In genomic region chr12:13114251-13115052, GRCh38 we compare ENCODE assay signal across 14 cellular contexts. TPM values are rescaled to one million over a fixed set of nuclear protein-coding genes. Genes with fewer than 3 reads are reported as not detected.
A peak's percentile ranks its signal among the peaks of the same experiment; 100 is the strongest.
DNase-seq lines count a peak whose midpoint lies in the region; ATAC-seq and TF ChIP-seq lines count a peak whose summit lies in the region.
"Had no signal": no experiment of that assay in that cellular context is flagged by ENCODE, and none has a peak within 500 bp of the region (broad histone marks: within the 10 kb centered on the region; RNA-seq: fewer than 3 reads in every experiment).

No MANE protein-coding gene starts in this region.

- H2AFZ ChIP-seq in neural cell (ENCODE audit: low read depth, low read length), result no peak overlapping the region

- BruUV-seq in Panc1 (replicated peaks; lab: Mats Ljungman, UMichigan), result no TSS peak

- no peak overlapping the region for H3K27ac ChIP-seq in BLaER1 treated with 17β-estradiol and CSF1 and Interleukin-3, amounts not matched to agents 10 nM and 100 nM
- H3K27ac ChIP-seq in Panc1 (ENCODE audit: low read length), result 0 out of 2 replicates have a peak overlapping the region, but pooled peaks have one; percentile 7
- no peak overlapping the region for H3K27ac ChIP-seq in neural cell (ENCODE audit: low read length)
- H3K27ac ChIP-seq: KMS-11 had no signal

- CTCF ChIA-PET in Panc1 (lab: Charles Lee), result no interaction called here

- DNase-seq in Panc1 (ENCODE audit: low read depth, low spot score) (no peak), epithelial cell of proximal tubule (ENCODE audit: low read depth) (no peak), NCI-H774 (lab: John Stamatoyannopoulos, UW) (no peak), DMS153 (lab: John Stamatoyannopoulos, UW) (no peak), DMS79 (lab: John Stamatoyannopoulos, UW) (no peak)
- no peak for DNase-seq in activated CD8-positive, alpha-beta memory T cell treated with anti-CD3 and anti-CD28 coated beads for 24 hours
- DNase-seq: erythroblast; NCI-H524 treated with DMSO at 0.1 percent for 48 hours; small intestine; stimulated activated naive CD8-positive, alpha-beta T cell treated with anti-CD3 and anti-CD28 coated beads, Interleukin-15, amount 100 ng/mL, for 72 hours had no signal

- peaks cover 0 to 44% (median 11%) of the 10 kb centered on the region in 10 experiments; a peak in 17 of 20 replicates for H3K4me1 ChIP-seq in BLaER1 treated with 17β-estradiol and CSF1 and Interleukin-3, amounts not matched to agents 10 nM and 100 nM
- no peaks in the 10 kb centered on the region for H3K4me1 ChIP-seq in Panc1 (ENCODE audit: control insufficient read depth, insufficient read depth, low read length)

- no peak for TF ChIP-seq CTCF in Panc1 (IDR thresholded peaks at IDR 0.05)
- TF ChIP-seq CTCF in epithelial cell of proximal tubule (conservative IDR thresholded peaks at IDR 0.05; ENCODE audit: low read depth, low read length), result no peak
- TF ChIP-seq CTCF in neural cell (IDR thresholded peaks at IDR 0.05; ENCODE audit: poor library complexity, severe bottlenecking), result no peak

- no peak overlapping the region for H3K9ac ChIP-seq in BLaER1 treated with 17β-estradiol and CSF1 and Interleukin-3, amounts not matched to agents 10 nM and 100 nM
- no peak overlapping the region for H3K9ac ChIP-seq in neural cell (ENCODE audit: low read length)
- H3K9ac ChIP-seq: KMS-11 had no signal

- TF ChIP-seq EP300 in neural cell (conservative IDR thresholded peaks at IDR 0.05; ENCODE audit: poor library complexity, severe bottlenecking), result no peak

- no peak overlapping the region for H3K4me3 ChIP-seq in BLaER1 treated with 17β-estradiol and CSF1 and Interleukin-3, amounts not matched to agents 10 nM and 100 nM
- no peak overlapping the region for H3K4me3 ChIP-seq in Panc1 (ENCODE audit: low read depth in 2 of 2, low read length in 2 of 2)
- peak overlapping the region; percentile 16 for H3K4me3 ChIP-seq in epithelial cell of proximal tubule (ENCODE audit: low read depth, low read length)
- H3K4me3 ChIP-seq in neural cell (ENCODE audit: low read length), result peak overlapping the region; percentile 35

- H4K20me1 ChIP-seq in BLaER1 treated with 17β-estradiol and CSF1 and Interleukin-3, amounts not matched to agents 10 nM and 100 nM, result no peaks in the 10 kb centered on the region
- H4K20me1 ChIP-seq in neural cell (ENCODE audit: insufficient read depth), result no peaks in the 10 kb centered on the region

- no peaks in the 10 kb centered on the region for H3K36me3 ChIP-seq in BLaER1 treated with 17β-estradiol and CSF1 and Interleukin-3, amounts not matched to agents 10 nM and 100 nM
- H3K36me3 ChIP-seq in Panc1 (ENCODE audit: control insufficient read depth, insufficient read depth, low read length) (no peaks in the 10 kb centered on the region), neural cell (ENCODE audit: insufficient read depth, low read length) (no peaks in the 10 kb centered on the region)

- intact Hi-C loops in Panc1 (cut with micrococcal nuclease; ENCODE audit: unreplicated experiment), result no loop called here

- no peaks in the 10 kb centered on the region for H3F3A ChIP-seq in neural cell (ENCODE audit: insufficient read depth, low read length, poor library complexity, severe bottlenecking)

- no peak for TF ChIP-seq RAD21 in neural cell (conservative IDR thresholded peaks at IDR 0.05)

- in situ Hi-C loops in Panc1 (cut with HindIII; ENCODE audit: low pct_unique_long_range_greater_than_20kb, low sequenced_read_pairs), result no loop called here

- no peak for ATAC-seq in Panc1
- ATAC-seq: left lobe of liver; stimulated activated naive CD8-positive, alpha-beta T cell treated with anti-CD3 and anti-CD28 coated beads, Interleukin-15, amount 100 ng/mL, for 72 hours had no signal

- H3K79me2 ChIP-seq in neural cell (replicated peaks; ENCODE audit: insufficient read depth, low read length), result no peaks in the 10 kb centered on the region

- H3K9me2 ChIP-seq in neural cell (ENCODE audit: insufficient read depth, low read length), result no peaks in the 10 kb centered on the region

- peaks cover 0 to 20% (median 8%) of the 10 kb centered on the region in 11 experiments; a peak in 16 of 22 replicates for H3K9me3 ChIP-seq in BLaER1 treated with 17β-estradiol and CSF1 and Interleukin-3, amounts not matched to agents 10 nM and 100 nM (replicated peaks in 1 of 11)
- H3K9me3 ChIP-seq in Panc1 (ENCODE audit: control insufficient read depth, insufficient read depth, low read depth, low read length) (no peaks in the 10 kb centered on the region), neural cell (ENCODE audit: low read length) (no peaks in the 10 kb centered on the region)

- H3K27me3 ChIP-seq in BLaER1 treated with 17β-estradiol and CSF1 and Interleukin-3, amounts not matched to agents 10 nM and 100 nM, result no peaks in the 10 kb centered on the region
- H3K27me3 ChIP-seq in Panc1 (ENCODE audit: control insufficient read depth, insufficient read depth, low read length) (no peaks in the 10 kb centered on the region), neural cell (ENCODE audit: insufficient read depth, low read depth, low read length) (no peaks in the 10 kb centered on the region)

- peak overlapping the region; percentile 8 to 61 (median 30); a peak in 15 of 22 replicates for H3K4me2 ChIP-seq in BLaER1 treated with 17β-estradiol and CSF1 and Interleukin-3, amounts not matched to agents 10 nM and 100 nM
- H3K4me2 ChIP-seq in neural cell (ENCODE audit: low read length), result no peak overlapping the region
- H3K4me2 ChIP-seq: KMS-11 had no signal

- POLR2A ChIA-PET in Panc1 (lab: Charles Lee), result no interaction called here

TF ChIP-seq in neural cell, 6 proteins besides CTCF, POLR2A, EP300 and RAD21:
- TF ChIP-seq REST (IDR thresholded peaks at IDR 0.05; ENCODE audit: borderline replicate concordance) (no peak), EZH2 (IDR thresholded peaks at IDR 0.05; ENCODE audit: borderline replicate concordance, insufficient read depth, low read length, poor library complexity, severe bottlenecking) (no peak), SMC3 (conservative IDR thresholded peaks at IDR 0.05; ENCODE audit: poor library complexity) (no peak), MXI1 (conservative IDR thresholded peaks at IDR 0.05; ENCODE audit: poor library complexity, severe bottlenecking) (no peak), POLR2AphosphoS5 (IDR thresholded peaks at IDR 0.05) (no peak), TAF1 (IDR thresholded peaks at IDR 0.05; ENCODE audit: low read depth) (no peak)

RNA-seq across cellular contexts. Expression of gene GSG1, which starts 11.0 kb away (rescaled TPM):
- total RNA-seq in Panc1 (2021; ENCODE audit: unreplicated experiment), result not detected
- polyA plus RNA-seq in Panc1 (2012; ENCODE audit: insufficient read length), result not detected
- 0.75 and 1.2 TPM in 2 replicates for total RNA-seq in epithelial cell of proximal tubule
- 0.17 and 3.2 TPM in 2 replicates for polyA plus RNA-seq in neural cell
- polyA minus RNA-seq in neural cell, result not detected in 2 replicates
- total RNA-seq: left lobe of liver had no signal

Comparison
In these comparisons a context has a peak if more than half of its experiments do, and no peak if none do; other contexts are left out.
1. H3K4me3 ChIP-seq: peak in epithelial cell of proximal tubule (single experiment) and neural cell (single experiment); none in BLaER1 treated with 17β-estradiol and CSF1 and Interleukin-3, amounts not matched to agents 10 nM and 100 nM (0 of 10) and Panc1 (0 of 2).